30 cellular contexts compared by ENCODE assay signal in genomic region chr3:40649346-40649745, GRCh38.
"Had no signal": no experiment of that assay in that cellular context is flagged by ENCODE, and none has a peak within 500 bp of the region (broad histone marks: within the 10 kb centered on the region; RNA-seq: fewer than 3 reads in every experiment).

No MANE protein-coding gene starts in this region.

- FAIRE-seq: small intestine had no signal

- DNase-seq: activated CD4-positive, alpha-beta memory T cell treated with anti-CD3 and anti-CD28 coated beads for 36 hours; activated CD4-positive, alpha-beta T cell treated with anti-CD3 and anti-CD28 coated beads, Interleukin-2, amount 10 ng/mL, durations not matched to agents 24 days and 14 days; activated CD4-positive, CD25-positive, alpha-beta regulatory T cell treated with anti-CD3 and anti-CD28 coated beads, Interleukin-2, amount 50 U/mL, for 72 hours; activated CD8-positive, alpha-beta memory T cell treated with anti-CD3 and anti-CD28 coated beads, Interleukin-2, amount 50 U/mL, for 48 hours; activated gamma-delta T cell; activated naive CD4-positive, alpha-beta T cell treated with anti-CD3 and anti-CD28 coated beads, Interleukin-2, amount 10 ng/mL, durations not matched to agents 7 days and 5 days; activated naive CD8-positive, alpha-beta T cell treated with anti-CD3 and anti-CD28 coated beads, Interleukin-2, amount 10 ng/mL, durations not matched to agents 7 days and 5 days; activated T-cell treated with anti-CD3 and anti-CD28 coated beads, Interleukin-2, amount 50 U/mL, for 24 hours; caudate nucleus; endodermal cell; foreskin melanocyte; heart right ventricle; kidney glomerular epithelial cell; left lung; lower lobe of right lung; mesendoderm; mucosa of descending colon; naive B cell; nephron progenitor cell; ovary; retina; small intestine; stimulated activated CD4-positive, alpha-beta T cell treated with anti-CD3 and anti-CD28 coated beads, Interleukin-4, amount 100 ng/mL, for 24 hours; SW 1271; T-helper 9 cell; trophoblast cell had no signal

- H3K4me1 ChIP-seq: ascending aorta, heart right ventricle, left lung, lower lobe of right lung had no signal

- H3K9me3 ChIP-seq: ascending aorta, heart right ventricle, left lung, lower lobe of right lung, mucosa of descending colon, ovary, thoracic aorta had no signal

- H3K27me3 ChIP-seq: ascending aorta, left lung, ovary had no signal

- H3K36me3 ChIP-seq: ascending aorta, heart right ventricle, left lung, lower lobe of right lung, ovary, thoracic aorta had no signal

- H3K4me3 ChIP-seq: ascending aorta, heart right ventricle, left lung, lower lobe of right lung, mucosa of descending colon, ovary, thoracic aorta had no signal

- H3K27ac ChIP-seq: ascending aorta, heart right ventricle, left lung, lower lobe of right lung, ovary, thoracic aorta had no signal

- ATAC-seq: heart right ventricle; left lung; lower lobe of right lung; mucosa of descending colon; sciatic nerve; stimulated activated effector memory CD8-positive, alpha-beta T cell treated with anti-CD3 and anti-CD28 coated beads, Interleukin-12 subunit alpha, Interleukin-12 subunit beta, amount 100 ng/mL, for 72 hours had no signal
